25 cellular contexts compared by ENCODE assay signal in genomic region chr7:151835636-151836035, GRCh38.
"Had no signal": no experiment of that assay in that cellular context is flagged by ENCODE, and none has a peak within 500 bp of the region (broad histone marks: within the 10 kb centered on the region; RNA-seq: fewer than 3 reads in every experiment).

No MANE protein-coding gene starts in this region.

- H3K9me3 Mint-ChIP-seq: activated CD4-positive, alpha-beta memory T cell treated with anti-CD3 and anti-CD28 coated beads for 36 hours; activated CD4-positive, alpha-beta T cell treated with anti-CD3 and anti-CD28 coated beads, Interleukin-2, amount 10 ng/mL, durations not matched to agents 7 days and 5 days; activated naive CD8-positive, alpha-beta T cell treated with anti-CD3 and anti-CD28 coated beads, Interleukin-2, amount 10 ng/mL, durations not matched to agents 7 days and 5 days; activated T-helper 2 cell treated with anti-CD3 and anti-CD28 coated beads, Interferon-gamma antibody, Interleukin-2, Interleukin-4, amounts not matched to agents 10 μg/mL and 5 μg/mL and 100 μg/mL, durations not matched to agents 14 hours and 24 hours and 36 hours; T-cell had no signal

- H3K9me3 ChIP-seq: breast epithelium had no signal

- ATAC-seq: PC-3, T-cell had no signal

- H3K4me3 Mint-ChIP-seq: activated CD4-positive, alpha-beta memory T cell treated with anti-CD3 and anti-CD28 coated beads for 36 hours; activated CD4-positive, alpha-beta T cell treated with anti-CD3 and anti-CD28 coated beads, Interleukin-2, amount 10 ng/mL, durations not matched to agents 7 days and 5 days; activated naive CD8-positive, alpha-beta T cell treated with anti-CD3 and anti-CD28 coated beads, Interleukin-2, amount 10 ng/mL, durations not matched to agents 7 days and 5 days; T-cell had no signal

- H3K36me3 Mint-ChIP-seq: activated CD4-positive, alpha-beta memory T cell treated with anti-CD3 and anti-CD28 coated beads for 36 hours; activated naive CD8-positive, alpha-beta T cell treated with anti-CD3 and anti-CD28 coated beads, Interleukin-2, amount 10 ng/mL, durations not matched to agents 7 days and 5 days had no signal

- H3K27me3 ChIP-seq: breast epithelium had no signal

- H3K27me3 Mint-ChIP-seq: activated CD4-positive, alpha-beta memory T cell treated with anti-CD3 and anti-CD28 coated beads for 36 hours; activated CD4-positive, alpha-beta T cell treated with anti-CD3 and anti-CD28 coated beads, Interleukin-2, amount 10 ng/mL, durations not matched to agents 7 days and 5 days; activated naive CD8-positive, alpha-beta T cell treated with anti-CD3 and anti-CD28 coated beads, Interleukin-2, amount 10 ng/mL, durations not matched to agents 7 days and 5 days; T-cell had no signal

- H3K36me3 ChIP-seq: breast epithelium had no signal

- H3K27ac ChIP-seq: breast epithelium, SK-N-MC had no signal

- H3K27ac Mint-ChIP-seq: activated CD4-positive, alpha-beta memory T cell treated with anti-CD3 and anti-CD28 coated beads for 36 hours; activated CD4-positive, alpha-beta T cell treated with anti-CD3 and anti-CD28 coated beads, Interleukin-2, amount 10 ng/mL, durations not matched to agents 7 days and 5 days; activated naive CD8-positive, alpha-beta T cell treated with anti-CD3 and anti-CD28 coated beads, Interleukin-2, amount 10 ng/mL, durations not matched to agents 7 days and 5 days; activated T-helper 2 cell treated with anti-CD3 and anti-CD28 coated beads, Interferon-gamma antibody, Interleukin-2, Interleukin-4, amounts not matched to agents 10 μg/mL and 5 μg/mL and 100 μg/mL, durations not matched to agents 14 hours and 24 hours and 36 hours had no signal

- H3K4me1 ChIP-seq: breast epithelium had no signal

- FAIRE-seq: RCC 7860, TTC549 had no signal

- H3K4me3 ChIP-seq: breast epithelium, SK-N-MC had no signal

- DNase-seq: activated CD4-positive, alpha-beta memory T cell treated with anti-CD3 and anti-CD28 coated beads for 36 hours; activated CD4-positive, alpha-beta T cell treated with anti-CD3 and anti-CD28 coated beads, Interleukin-2, amount 10 ng/mL, durations not matched to agents 7 days and 5 days; activated CD4-positive, CD25-positive, alpha-beta regulatory T cell; activated gamma-delta T cell treated with Interleukin-2 at 50 U/mL for 16 hours; activated naive CD4-positive, alpha-beta T cell treated with anti-CD3 and anti-CD28 coated beads, Interleukin-2, amount 50 U/mL, for 16 hours; activated naive CD8-positive, alpha-beta T cell treated with anti-CD3 and anti-CD28 coated beads, Interleukin-2, amount 10 ng/mL, durations not matched to agents 7 days and 5 days; activated T-cell treated with anti-CD3 and anti-CD28 coated beads for 4 hours; activated T-cell treated with anti-CD3 and anti-CD28 coated beads, Interleukin-2, amount 50 U/mL, for 48 hours; central memory CD4-positive, alpha-beta T cell; KG1; NCI-H1048; NCI-H146; NCI-H187 treated with DMSO at 0.1 percent for 48 hours; NCI-H2081 treated with DMSO at 0.1 percent for 48 hours; NCI-H446; NCI-H524; PC-3; T-cell; T-helper 2 cell; T1000 had no signal
